11 cellular contexts compared by ENCODE assay signal in the genomic region with DNA sequence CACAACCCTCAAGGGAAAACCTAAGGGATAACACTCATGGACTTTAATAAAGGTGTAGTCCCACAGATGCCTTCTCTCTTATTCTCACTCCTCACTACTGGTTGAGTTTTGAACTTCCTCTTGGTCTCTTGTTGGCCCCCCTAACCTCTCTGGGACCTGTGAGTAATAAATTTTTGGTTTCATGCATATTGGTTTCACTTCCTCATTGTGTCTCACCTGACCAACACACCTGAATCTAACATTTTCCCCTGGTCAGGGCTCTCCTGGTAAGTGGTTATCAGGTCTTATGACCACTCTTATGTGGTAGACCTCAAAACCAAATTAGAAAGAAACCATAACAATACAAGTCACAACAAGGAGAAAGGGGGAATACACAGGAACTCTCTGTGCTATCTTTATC.
DNase-seq lines count a peak whose midpoint lies in the region; ATAC-seq and TF ChIP-seq lines count a peak whose summit lies in the region.
"Had no signal": no experiment of that assay in that cellular context is flagged by ENCODE, and none has a peak within 500 bp of the region (broad histone marks: within the 10 kb centered on the region; RNA-seq: fewer than 3 reads in every experiment).

No MANE protein-coding gene starts in this region.

- peaks cover 3% of the 10 kb centered on the region for H3K27me3 Mint-ChIP-seq in activated naive CD4-positive, alpha-beta T cell treated with anti-CD3 and anti-CD28 coated beads for 36 hours (ENCODE audit: low read depth)
- H3K27me3 Mint-ChIP-seq: T-helper 17 cell had no signal

- H3K4me3 Mint-ChIP-seq in activated naive CD4-positive, alpha-beta T cell treated with anti-CD3 and anti-CD28 coated beads for 36 hours, result no peak overlapping the region
- H3K4me3 Mint-ChIP-seq: naive thymus-derived CD4-positive, alpha-beta T cell; T-helper 17 cell had no signal

- CTCF ChIA-PET in activated naive CD4-positive, alpha-beta T cell treated with anti-CD3 and anti-CD28 coated beads for 36 hours (lab: Charles Lee), result no interaction called here

- peaks cover 6% of the 10 kb centered on the region for H3K9me3 Mint-ChIP-seq in activated naive CD4-positive, alpha-beta T cell treated with anti-CD3 and anti-CD28 coated beads for 36 hours

- ATAC-seq in GM19328 (IDR thresholded peaks at IDR 0.05; ENCODE audit: unreplicated experiment) (peak; percentile 89), HG02678 (IDR thresholded peaks at IDR 0.05; ENCODE audit: unreplicated experiment) (peak; percentile 81), HG03439 (IDR thresholded peaks at IDR 0.05; ENCODE audit: unreplicated experiment) (peak; percentile 94), left colon (no peak)
- ATAC-seq: naive thymus-derived CD4-positive, alpha-beta T cell; T-helper 17 cell had no signal

- no peaks in the 10 kb centered on the region for H3K36me3 Mint-ChIP-seq in activated naive CD4-positive, alpha-beta T cell treated with anti-CD3 and anti-CD28 coated beads for 36 hours (ENCODE audit: low read depth)
- H3K36me3 Mint-ChIP-seq: naive thymus-derived CD4-positive, alpha-beta T cell had no signal

- intact Hi-C loops in activated naive CD4-positive, alpha-beta T cell treated with anti-CD3 and anti-CD28 coated beads for 36 hours (cut with micrococcal nuclease), result no loop called here
- intact Hi-C loops in left colon (cut with DNase I, micrococcal nuclease), result no loop called here

- no peak for TF ChIP-seq CTCF in GM12864 (IDR thresholded peaks at IDR 0.05; ENCODE audit: low read depth, low read length, missing control alignments)

- no peak overlapping the region for H3K4me3 ChIP-seq in GM12864 (ENCODE audit: low read depth, low read length)

- H3K4me1 Mint-ChIP-seq in activated naive CD4-positive, alpha-beta T cell treated with anti-CD3 and anti-CD28 coated beads for 36 hours (ENCODE audit: low read depth), result no peaks in the 10 kb centered on the region
- H3K4me1 Mint-ChIP-seq: naive thymus-derived CD4-positive, alpha-beta T cell; T-helper 17 cell had no signal

- DNase-seq in GM12864 (ENCODE audit: low read depth) (peak; percentile 52), NCI-H69 (lab: John Stamatoyannopoulos, UW) (no peak), left colon (no peak)
- DNase-seq in activated naive CD4-positive, alpha-beta T cell treated with anti-CD3 and anti-CD28 coated beads for 36 hours, result no peak
- DNase-seq in activated effector memory CD4-positive, alpha-beta T cell treated with Interleukin-2 at 50 U/mL for 16 hours, result no peak
- DNase-seq: activated CD8-positive, alpha-beta memory T cell treated with anti-CD3 and anti-CD28 coated beads, Interleukin-2, amount 50 U/mL, for 48 hours; naive thymus-derived CD4-positive, alpha-beta T cell; T-helper 17 cell had no signal

- H3K27ac Mint-ChIP-seq in activated naive CD4-positive, alpha-beta T cell treated with anti-CD3 and anti-CD28 coated beads for 36 hours, result no peak overlapping the region
- H3K27ac Mint-ChIP-seq: naive thymus-derived CD4-positive, alpha-beta T cell; T-helper 17 cell had no signal
